ENCODE assay signal across 17 cellular contexts in the genomic region with DNA sequence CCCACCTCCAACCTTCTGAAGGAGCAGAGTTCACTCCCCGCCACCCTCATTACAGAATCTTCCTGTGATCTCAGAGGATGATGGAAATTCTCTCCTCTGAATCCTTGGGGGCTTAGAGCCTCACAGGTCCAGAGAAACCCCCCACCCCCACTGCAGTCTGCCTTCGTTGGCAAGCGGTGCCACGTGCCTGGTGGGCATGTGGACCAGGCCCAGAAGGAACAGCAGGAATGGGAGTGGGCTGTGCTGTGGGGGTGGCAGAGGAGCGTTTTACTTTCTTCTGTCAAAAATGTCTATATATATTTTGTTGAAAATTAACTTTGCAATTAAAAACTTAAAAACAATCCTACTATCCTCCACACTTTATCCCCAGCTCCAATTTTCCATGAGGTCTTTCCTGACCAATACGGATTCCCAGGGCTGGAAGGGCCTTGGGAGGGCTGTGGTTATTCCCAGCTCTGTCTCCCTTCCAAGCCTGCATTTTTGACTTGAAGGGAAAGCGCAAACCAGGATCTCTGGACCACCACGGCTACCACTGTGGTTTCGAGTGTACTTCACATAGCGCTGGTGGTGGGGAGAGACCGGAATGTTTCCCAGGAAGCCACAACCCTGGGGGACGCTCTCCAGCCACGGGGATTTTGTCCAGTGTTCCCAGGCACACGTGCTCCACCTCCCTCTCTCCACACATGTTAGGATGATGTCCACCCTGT. TPM values are rescaled to one million over a fixed set of nuclear protein-coding genes. Genes with fewer than 3 reads are reported as not detected.
A peak's percentile ranks its signal among the peaks of the same experiment; 100 is the strongest.
DNase-seq lines count a peak whose midpoint lies in the region; ATAC-seq, FAIRE-seq and TF ChIP-seq lines count a peak whose summit lies in the region.
"Had no signal": no experiment of that assay in that cellular context is flagged by ENCODE, and none has a peak within 500 bp of the region (broad histone marks: within the 10 kb centered on the region; RNA-seq: fewer than 3 reads in every experiment).

No MANE protein-coding gene starts in this region.

- POLR2A ChIA-PET in PC-9 (lab: Charles Lee; ENCODE audit: unreplicated experiment) (no interaction called here), H1 (lab: Charles Lee; ENCODE audit: partially characterized antibody) (interaction anchor here (0.9 to 1.7 kb wide), 4 partner anchors 9 to 26 kb away, joined by 3 to 4 read pairs (median 3); no protein-coding TSS in a partner anchor)

- no peaks in the 10 kb centered on the region for H3K79me2 ChIP-seq in DOHH2 (ENCODE audit: control insufficient read depth, low read length)
- no peaks in the 10 kb centered on the region for H3K79me2 ChIP-seq in PC-9 (ENCODE audit: low read depth)
- no peaks in the 10 kb centered on the region for H3K79me2 ChIP-seq in H1 (ENCODE audit: control insufficient read depth in 1 of 2, insufficient read depth in 2 of 2, low read length in 2 of 2)
- no peaks in the 10 kb centered on the region for H3K79me2 ChIP-seq in trophoblast cell (ENCODE audit: control insufficient read depth, insufficient read depth, low read length, poor library complexity)

- H4K12ac ChIP-seq in trophoblast cell (ENCODE audit: low read depth, low read length) = no peak overlapping the region

- peaks cover 8% of the 10 kb centered on the region; the same call in 1 of the 2 replicates for H3K23me2 ChIP-seq in H1 (ENCODE audit: low read depth, low read length)

- no peak overlapping the region for H2AK5ac ChIP-seq in H1 (ENCODE audit: low read depth, low read length)
- H2AK5ac ChIP-seq in trophoblast cell (ENCODE audit: low read length) = no peak overlapping the region

- TF ChIP-seq RAD21 in H1 (IDR thresholded peaks at IDR 0.05 in 1 of 2, conservative IDR thresholded peaks at IDR 0.05 in 1 of 2; ENCODE audit: low read depth in 2 of 2, low read length in 2 of 2) = no peak

- TF ChIP-seq CTCF in DOHH2 (IDR thresholded peaks at IDR 0.05; ENCODE audit: low read depth, low read length, poor library complexity, severe bottlenecking) (no peak), PC-9 (conservative IDR thresholded peaks at IDR 0.05) (no peak), H1 (IDR thresholded peaks at IDR 0.05; ENCODE audit: control extremely low read depth in 1 of 3, insufficient read depth in 1 of 3, low read depth in 1 of 3, low read length in 3 of 3) (no peak)

- H3K18ac ChIP-seq in H1 (ENCODE audit: extremely low read depth, low read length) (peak overlapping the region; percentile 71; the same call in 1 of the 2 replicates), trophoblast cell (ENCODE audit: low read length) (no peak overlapping the region)

- H3F3A ChIP-seq in DOHH2 (ENCODE audit: control insufficient read depth, insufficient read depth) (no peaks in the 10 kb centered on the region), PC-9 (ENCODE audit: insufficient read depth, low read depth) (peaks cover 32% of the 10 kb centered on the region; the same call in 1 of the 2 replicates)

- H2BK120ac ChIP-seq in H1 (replicated peaks; ENCODE audit: low read depth, low read length) = no peak overlapping the region
- H2BK120ac ChIP-seq in trophoblast cell (ENCODE audit: insufficient read depth, low read length, poor library complexity) = no peak overlapping the region

- H3K4me2 ChIP-seq in DOHH2 (ENCODE audit: low read length) (peak overlapping the region; percentile 35; the same call in 1 of the 2 replicates), PC-9 (peak overlapping the region; percentile 87), H1 (ENCODE audit: insufficient read depth in 1 of 2, low read depth in 2 of 2, low read length in 2 of 2) (peak overlapping the region in 1 of 2 experiments; percentile 79; a peak in 2 of 4 replicates), trophoblast cell (ENCODE audit: low read length) (no peak overlapping the region)

- H2AFZ ChIP-seq in PC-9 (no peak overlapping the region), H1 (ENCODE audit: low read length) (no peak overlapping the region; the same call in 1 of the 2 replicates), trophoblast cell (ENCODE audit: insufficient read depth, low read length, poor library complexity) (no peak overlapping the region)

- no peak overlapping the region for H3K56ac ChIP-seq in H1 (replicated peaks; ENCODE audit: insufficient read length, low read depth, low read length)

- ATAC-seq in HG03442 (IDR thresholded peaks at IDR 0.05; ENCODE audit: unreplicated experiment) = no peak

- H3K14ac ChIP-seq in H1 (ENCODE audit: insufficient read length) (no peak overlapping the region), trophoblast cell (ENCODE audit: low read length) (no peak overlapping the region)

- TF ChIP-seq EP300 in H1 (IDR thresholded peaks at IDR 0.05; ENCODE audit: borderline replicate concordance in 1 of 2, low read depth in 2 of 2, low read length in 2 of 2) = no peak

- no peak for TF ChIP-seq POLR2A in H1 (IDR thresholded peaks at IDR 0.05; ENCODE audit: control extremely low read depth in 1 of 2, low read depth in 2 of 2, low read length in 2 of 2)

- H3K27me3 ChIP-seq in DOHH2 (ENCODE audit: control insufficient read depth, low read length) (peaks cover 82% of the 10 kb centered on the region), PC-9 (ENCODE audit: insufficient read depth, low read depth) (no peaks in the 10 kb centered on the region; the same call in 1 of the 2 replicates), H1 (replicated peaks in 1 of 4; ENCODE audit: control insufficient read depth in 3 of 4, extremely low read depth in 1 of 4, insufficient read depth in 3 of 4, low read length in 3 of 4) (peaks cover 16 to 47% (median 42%) of the 10 kb centered on the region in 4 experiments), trophoblast cell (ENCODE audit: insufficient read depth, low read length) (peaks cover 27% of the 10 kb centered on the region)
- H3K27me3 ChIP-seq: breast epithelium had no signal

- H3K9me2 ChIP-seq in DOHH2 (replicated peaks; ENCODE audit: control insufficient read depth, low read length) (no peaks in the 10 kb centered on the region), PC-9 (ENCODE audit: insufficient read depth) (no peaks in the 10 kb centered on the region)

- no TSS peak for BruUV-seq in PC-9 (replicated peaks; lab: Mats Ljungman, UMichigan)

- H4K20me1 ChIP-seq in DOHH2 (ENCODE audit: control insufficient read depth, insufficient read depth, low read depth, low read length) (no peaks in the 10 kb centered on the region), PC-9 (ENCODE audit: insufficient read depth) (no peaks in the 10 kb centered on the region), H1 (replicated peaks in 1 of 2; ENCODE audit: control insufficient read depth in 1 of 2, insufficient read depth in 2 of 2, low read length in 2 of 2) (peaks cover 0 to 4% of the 10 kb centered on the region in 2 experiments)

- H3K27ac ChIP-seq in DOHH2 (ENCODE audit: low read depth, low read length) (no peak overlapping the region), PC-9 (no peak overlapping the region), H1 (ENCODE audit: low read depth, low read length) (no peak overlapping the region), trophoblast cell (ENCODE audit: low read depth, low read length) (no peak overlapping the region)
- H3K27ac ChIP-seq: prostate gland, upper lobe of right lung had no signal

- no peaks in the 10 kb centered on the region for H3K9me3 ChIP-seq in DOHH2 (ENCODE audit: control insufficient read depth, insufficient read depth, low read length)
- H3K9me3 ChIP-seq in PC-9 (ENCODE audit: insufficient read depth, low read depth) = no peaks in the 10 kb centered on the region
- H3K9me3 ChIP-seq in H1 (ENCODE audit: insufficient read depth in 2 of 2, low read depth in 1 of 2, low read length in 1 of 2) = no peaks in the 10 kb centered on the region
- peaks cover 12% of the 10 kb centered on the region for H3K9me3 ChIP-seq in trophoblast cell (ENCODE audit: insufficient read depth, low read depth, low read length)
- H3K9me3 ChIP-seq: breast epithelium, prostate gland, upper lobe of right lung had no signal

- no peak overlapping the region; the same call in 1 of the 2 replicates for H2BK20ac ChIP-seq in H1 (ENCODE audit: low read length)

- intact Hi-C loops in PC-9 (cut with micrococcal nuclease; ENCODE audit: unreplicated experiment) = loop anchor here (5.0 kb wide), 1 partner anchor 78 kb away; no protein-coding TSS in a partner anchor

- CTCF ChIA-PET in PC-9 (lab: Charles Lee) (no interaction called here), H1 (lab: Charles Lee; ENCODE audit: partially characterized antibody) (interaction anchor here (0.7 to 2.1 kb wide), 2 partner anchors 10 to 16 kb away, joined by 3 to 10 read pairs; no protein-coding TSS in a partner anchor)

- FAIRE-seq in H1 (lab: Jason Lieb, UNC) = no peak

- DNase-seq in PC-9 (no peak), H1 (ENCODE audit: low read depth in 1 of 2, low spot score in 2 of 2) (no peak), trophoblast cell (no peak), DMS153 (lab: John Stamatoyannopoulos, UW) (no peak), NCI-H2029 (lab: John Stamatoyannopoulos, UW) (no peak), NCI-H524 (lab: John Stamatoyannopoulos, UW) (no peak)
- DNase-seq: activated CD4-positive, alpha-beta T cell treated with anti-CD3 and anti-CD28 coated beads, Interleukin-2, amount 50 U/mL, for 1 hour; GDM1; GOT3; left colon; MM.1S; NCI-H446; upper lobe of right lung had no signal

- H3K4ac ChIP-seq in H1 (replicated peaks; ENCODE audit: insufficient read length, low read depth, low read length) (no peak overlapping the region), trophoblast cell (ENCODE audit: low read depth, low read length) (no peak overlapping the region)

- no peak overlapping the region for H3K4me3 ChIP-seq in DOHH2 (ENCODE audit: low read length)
- peak overlapping the region; percentile 55; the same call in 1 of the 2 replicates for H3K4me3 ChIP-seq in PC-9
- H3K4me3 ChIP-seq in H1 (ENCODE audit: extremely low read depth in 1 of 4, insufficient read depth in 2 of 4, low read depth in 3 of 4, low read length in 4 of 4) = peak overlapping the region in 1 of 4 experiments; percentile 68; a peak in 3 of 8 replicates
- peak overlapping the region; percentile 1 for H3K4me3 ChIP-seq in trophoblast cell (ENCODE audit: low read depth, low read length)

- no peak overlapping the region for H2BK15ac ChIP-seq in H1 (ENCODE audit: low read length)

- H4K91ac ChIP-seq in H1 (replicated peaks; ENCODE audit: insufficient read length, low read length) (peak overlapping the region; percentile 59), trophoblast cell (ENCODE audit: low read depth, low read length) (no peak overlapping the region)

- no peak overlapping the region for H4K8ac ChIP-seq in H1 (ENCODE audit: extremely low read depth, insufficient read depth, low read length)
- H4K8ac ChIP-seq in trophoblast cell (ENCODE audit: low read depth, low read length) = no peak overlapping the region

- H3K23ac ChIP-seq in H1 (ENCODE audit: insufficient read length) (no peak overlapping the region), trophoblast cell (ENCODE audit: low read length) (no peak overlapping the region)

- no peaks in the 10 kb centered on the region for H3K36me3 ChIP-seq in DOHH2 (ENCODE audit: control insufficient read depth, low read length)
- no peaks in the 10 kb centered on the region for H3K36me3 ChIP-seq in PC-9 (ENCODE audit: low read depth)
- H3K36me3 ChIP-seq in H1 (ENCODE audit: control insufficient read depth in 2 of 4, insufficient read depth in 4 of 4, low read length in 3 of 4) = no peaks in the 10 kb centered on the region
- H3K36me3 ChIP-seq in trophoblast cell (ENCODE audit: control insufficient read depth in 1 of 2, insufficient read depth in 2 of 2, low read length in 2 of 2) = no peaks in the 10 kb centered on the region
- H3K36me3 ChIP-seq: breast epithelium, prostate gland, upper lobe of right lung had no signal

- H3K4me1 ChIP-seq in DOHH2 (ENCODE audit: control insufficient read depth, low read length) (0 out of 2 replicates have a peak, but pooled peaks cover 3% of the 10 kb centered on the region), PC-9 (replicated peaks; ENCODE audit: insufficient read depth) (peaks cover 24% of the 10 kb centered on the region), H1 (replicated peaks in 1 of 4; ENCODE audit: control insufficient read depth in 3 of 4, insufficient read depth in 4 of 4, low read length in 3 of 4) (peaks cover 0 to 7% (median 3%) of the 10 kb centered on the region in 4 experiments; a peak in 4 of 7 replicates), trophoblast cell (ENCODE audit: control insufficient read depth in 1 of 2, insufficient read depth in 2 of 2, low read length in 2 of 2) (peaks cover 4 to 6% of the 10 kb centered on the region in 2 experiments)
- H3K4me1 ChIP-seq: upper lobe of right lung had no signal

- no peak overlapping the region for H2BK12ac ChIP-seq in H1 (ENCODE audit: low read depth, low read length)
- H2BK12ac ChIP-seq in trophoblast cell (ENCODE audit: low read length) = no peak overlapping the region

- WGBS in H1 (ENCODE audit: extremely low coverage in 1 of 2, insufficient coverage in 1 of 2, insufficient read length in 1 of 2, insufficient replicate concordance in 2 of 2, low coverage in 1 of 2, low lambda C conversion rate in 2 of 2, missing lambda C conversion rate in 1 of 2), 2 experiments = 82% methylated on average over 14 of the region's 14 CpGs; no CpG with 5 or more reads in 1 of the 2 experiments
- no CpG with 5 or more reads among the region's 14 CpGs for WGBS in trophoblast cell (ENCODE audit: extremely low coverage, insufficient coverage, insufficient read length)

- H2BK5ac ChIP-seq in H1 (ENCODE audit: low read depth, low read length) (no peak overlapping the region), trophoblast cell (ENCODE audit: low read depth, low read length, poor library complexity) (no peak overlapping the region)

- H3K79me1 ChIP-seq in H1 (ENCODE audit: low read depth, low read length) (no peaks in the 10 kb centered on the region), trophoblast cell (ENCODE audit: low read length) (no peaks in the 10 kb centered on the region)

- no peak overlapping the region for H4K5ac ChIP-seq in H1 (ENCODE audit: insufficient read length, low read depth, low read length)

- H3K9ac ChIP-seq in H1 (replicated peaks in 1 of 4; ENCODE audit: extremely low read depth in 1 of 4, low read depth in 3 of 4, low read length in 3 of 4) (no peak overlapping the region), trophoblast cell (ENCODE audit: low read length) (no peak overlapping the region)

RNA-seq across cellular contexts. Expression of gene NPTXR, which starts 1.0 kb away (rescaled TPM):
- 14.7 and 23.8 TPM in 2 replicates for total RNA-seq in PC-9 (2021)
- total RNA-seq in H1 (2021; fragmentation: NEBNext Ultra II Directional; extraction: Animal tissue kit (Norgen Biotek cat#: 25700)) = 5.8 and 6.4 TPM in 2 replicates
- 3.7 and 4.9 TPM in 2 replicates for polyA plus RNA-seq in H1 (2011; rRNA removed)
- polyA plus RNA-seq in H1 (2011; cell fraction: cytosol; rRNA removed) = 3.3 TPM
- 3.8 TPM for polyA plus RNA-seq in H1 (2011; cell fraction: nucleus; rRNA removed)
- 5.5 to 8.8 TPM (median 6.9 TPM) in 4 replicates for polyA plus RNA-seq in H1 (2012, experiment 1 of 2)
- 5.3 TPM for polyA plus RNA-seq in H1 (2012, experiment 2 of 2)
- polyA plus RNA-seq in H1 (2013, experiment 1 of 2) = 5.2 TPM
- 6.0 TPM for polyA plus RNA-seq in H1 (2013, experiment 2 of 2)
- polyA minus RNA-seq in H1 (2011; rRNA and poly(A)+ RNA removed) = 5.1 and 5.9 TPM in 2 replicates
- 8.6 TPM for polyA minus RNA-seq in H1 (2011; cell fraction: cytosol; rRNA and poly(A)+ RNA removed)
- polyA minus RNA-seq in H1 (2011; cell fraction: nucleus; rRNA and poly(A)+ RNA removed) = 2.4 TPM
- polyA plus RNA-seq in trophoblast cell (2013) = 0.44 and 0.51 TPM in 2 replicates

RNA-seq across cellular contexts. Expression of gene CBX6, which starts 27.2 kb away (rescaled TPM):
- 131 and 136 TPM in 2 replicates for total RNA-seq in PC-9 (2021)
- 27.5 and 28.2 TPM in 2 replicates for total RNA-seq in H1 (2021; fragmentation: NEBNext Ultra II Directional; extraction: Animal tissue kit (Norgen Biotek cat#: 25700))
- polyA plus RNA-seq in H1 (2011; rRNA removed) = 10.6 and 11.7 TPM in 2 replicates
- 6.3 TPM for polyA plus RNA-seq in H1 (2011; cell fraction: cytosol; rRNA removed)
- 33.5 TPM for polyA plus RNA-seq in H1 (2011; cell fraction: nucleus; rRNA removed)
- polyA plus RNA-seq in H1 (2012, experiment 1 of 2) = 12.9 to 17.7 TPM (median 14.7 TPM) in 4 replicates
- polyA plus RNA-seq in H1 (2012, experiment 2 of 2) = 13.0 TPM
- polyA plus RNA-seq in H1 (2013, experiment 1 of 2) = 10.8 TPM
- 11.2 TPM for polyA plus RNA-seq in H1 (2013, experiment 2 of 2)
- polyA minus RNA-seq in H1 (2011; rRNA and poly(A)+ RNA removed) = 15.0 and 17.1 TPM in 2 replicates
- polyA minus RNA-seq in H1 (2011; cell fraction: cytosol; rRNA and poly(A)+ RNA removed) = 22.2 TPM
- polyA minus RNA-seq in H1 (2011; cell fraction: nucleus; rRNA and poly(A)+ RNA removed) = 50.0 TPM
- polyA plus RNA-seq in trophoblast cell (2013) = 5.0 and 5.3 TPM in 2 replicates

RNA-seq across cellular contexts. Expression of gene DNAL4, which starts 50.9 kb away (rescaled TPM):
- total RNA-seq in PC-9 (2021) = 50.3 and 53.0 TPM in 2 replicates
- total RNA-seq in H1 (2021; fragmentation: NEBNext Ultra II Directional; extraction: Animal tissue kit (Norgen Biotek cat#: 25700)) = 7.8 and 8.8 TPM in 2 replicates
- polyA plus RNA-seq in H1 (2011; rRNA removed) = 14.0 and 23.4 TPM in 2 replicates
- polyA plus RNA-seq in H1 (2011; cell fraction: cytosol; rRNA removed) = 17.7 TPM
- polyA plus RNA-seq in H1 (2011; cell fraction: nucleus; rRNA removed) = 17.5 TPM
- polyA plus RNA-seq in H1 (2012, experiment 1 of 2) = 7.9 to 11.2 TPM (median 10.6 TPM) in 4 replicates
- polyA plus RNA-seq in H1 (2012, experiment 2 of 2) = 12.6 TPM
- 7.5 TPM for polyA plus RNA-seq in H1 (2013, experiment 1 of 2)
- 8.2 TPM for polyA plus RNA-seq in H1 (2013, experiment 2 of 2)
- polyA minus RNA-seq in H1 (2011; rRNA and poly(A)+ RNA removed) = 6.9 and 7.1 TPM in 2 replicates
- 5.4 TPM for polyA minus RNA-seq in H1 (2011; cell fraction: cytosol; rRNA and poly(A)+ RNA removed)
- polyA minus RNA-seq in H1 (2011; cell fraction: nucleus; rRNA and poly(A)+ RNA removed) = 2.5 TPM
- polyA plus RNA-seq in trophoblast cell (2013) = 12.4 and 13.7 TPM in 2 replicates
